Comparison of ENCODE assay signal across 12 cellular contexts in the genomic region with DNA sequence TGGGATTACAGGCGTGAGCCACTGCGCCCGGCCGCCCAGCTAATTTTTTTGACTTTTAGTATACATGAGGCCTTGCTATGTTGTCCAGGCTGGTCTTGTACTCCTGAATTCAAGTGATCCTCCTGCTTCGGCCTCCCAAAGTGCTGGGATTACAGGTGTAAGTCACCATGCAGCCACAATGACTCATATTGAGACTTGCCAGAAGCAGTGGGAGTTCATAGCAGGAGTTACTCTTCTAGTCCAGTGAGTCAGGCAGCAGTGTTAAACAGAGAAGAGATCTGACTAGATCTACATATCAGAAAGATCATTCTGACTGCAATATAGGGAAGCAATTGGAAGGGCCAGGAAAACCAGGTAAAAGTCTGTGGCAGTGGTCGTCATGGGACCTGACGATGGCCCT. TPM values are rescaled to one million over a fixed set of nuclear protein-coding genes. Genes with fewer than 3 reads are reported as not detected.
DNase-seq lines count a peak whose midpoint lies in the region; ATAC-seq and TF ChIP-seq lines count a peak whose summit lies in the region.
"Had no signal": no experiment of that assay in that cellular context is flagged by ENCODE, and none has a peak within 500 bp of the region (broad histone marks: within the 10 kb centered on the region; RNA-seq: fewer than 3 reads in every experiment).

No MANE protein-coding gene starts in this region.

- peaks cover 8% of the 10 kb centered on the region; the same call in 1 of the 2 replicates for H3K9me3 ChIP-seq in PC-9 (ENCODE audit: insufficient read depth, low read depth)
- H3K9me3 ChIP-seq: BE2C had no signal

- POLR2A ChIA-PET in PC-9 (lab: Charles Lee; ENCODE audit: unreplicated experiment): no interaction called here

- H2AFZ ChIP-seq in PC-9: no peak overlapping the region

- intact Hi-C loops in PC-9 (cut with micrococcal nuclease; ENCODE audit: unreplicated experiment): no loop called here

- in situ Hi-C loops in astrocyte of the spinal cord (cut with HindIII; ENCODE audit: low sequenced_read_pairs): no loop called here

- no peak for DNase-seq in activated T-cell treated with anti-CD3 and anti-CD28 coated beads, Interleukin-2, amount 50 U/mL, for 24 hours
- DNase-seq in activated T-cell treated with anti-CD3 and anti-CD28 coated beads, Interleukin-2, amount 50 U/mL, for 1 hour: no peak
- DNase-seq in PC-9 (peak; percentile 29 to 81), astrocyte of the spinal cord (ENCODE audit: low read depth, low spot score) (peak; percentile 80), NCI-H345 (lab: John Stamatoyannopoulos, UW) (no peak)
- DNase-seq in stimulated activated CD4-positive, alpha-beta T cell treated with anti-CD3 and anti-CD28 coated beads, Interleukin-1b, Interleukin-23, amount 100 ng/mL, for 48 hours: peak; percentile 59
- DNase-seq: activated B cell treated with CpG ODN at 0.5 μM for 24 hours; BE2C; H9; naive thymus-derived CD8-positive, alpha-beta T cell had no signal

- H3K27me3 Mint-ChIP-seq in activated T-cell treated with anti-CD3 and anti-CD28 coated beads, Interleukin-2, amount 50 U/mL, for 24 hours: no peaks in the 10 kb centered on the region
- H3K27me3 Mint-ChIP-seq: activated B cell treated with CpG ODN at 0.5 μM for 24 hours; naive thymus-derived CD8-positive, alpha-beta T cell had no signal

- ATAC-seq in GM18909 (IDR thresholded peaks at IDR 0.05; ENCODE audit: poor library complexity, unreplicated experiment): no peak
- ATAC-seq in HG03196 (IDR thresholded peaks at IDR 0.05; ENCODE audit: unreplicated experiment): no peak
- ATAC-seq: naive thymus-derived CD8-positive, alpha-beta T cell had no signal

- peak overlapping the region; percentile 15 for H3K27ac Mint-ChIP-seq in activated T-cell treated with anti-CD3 and anti-CD28 coated beads, Interleukin-2, amount 50 U/mL, for 24 hours
- H3K27ac Mint-ChIP-seq: activated B cell treated with CpG ODN at 0.5 μM for 24 hours, H9 had no signal

- H3K4me3 Mint-ChIP-seq in activated T-cell treated with anti-CD3 and anti-CD28 coated beads, Interleukin-2, amount 50 U/mL, for 24 hours: no peak overlapping the region
- H3K4me3 Mint-ChIP-seq: activated B cell treated with CpG ODN at 0.5 μM for 24 hours; H9; naive thymus-derived CD8-positive, alpha-beta T cell had no signal

- H3K4me3 ChIP-seq in PC-9: no peak overlapping the region
- no peak overlapping the region for H3K4me3 ChIP-seq in astrocyte of the spinal cord (ENCODE audit: low read depth, low read length)

- CTCF ChIA-PET in PC-9 (lab: Charles Lee): interaction anchor here (0.6 kb wide), 1 partner anchor 284 kb away, joined by 4 read pairs; no protein-coding TSS in a partner anchor

- H3K4me2 ChIP-seq in PC-9: no peak overlapping the region

- no peaks in the 10 kb centered on the region for H3K9me2 ChIP-seq in PC-9 (ENCODE audit: insufficient read depth)

- H3K4me1 Mint-ChIP-seq in activated T-cell treated with anti-CD3 and anti-CD28 coated beads, Interleukin-2, amount 50 U/mL, for 24 hours (ENCODE audit: low read depth): peaks cover 37% of the 10 kb centered on the region

- no peaks in the 10 kb centered on the region for H3K27me3 ChIP-seq in PC-9 (ENCODE audit: insufficient read depth, low read depth)
- H3K27me3 ChIP-seq: BE2C had no signal

- H3K36me3 ChIP-seq in PC-9 (ENCODE audit: low read depth): no peaks in the 10 kb centered on the region
- H3K36me3 ChIP-seq: BE2C had no signal

- H3K36me3 Mint-ChIP-seq in activated T-cell treated with anti-CD3 and anti-CD28 coated beads, Interleukin-2, amount 50 U/mL, for 24 hours (ENCODE audit: low read depth): peaks cover 25% of the 10 kb centered on the region

- H4K20me1 ChIP-seq in PC-9 (ENCODE audit: insufficient read depth): no peaks in the 10 kb centered on the region

- H3F3A ChIP-seq in PC-9 (ENCODE audit: insufficient read depth, low read depth): no peaks in the 10 kb centered on the region

- no TSS peak for BruUV-seq in PC-9 (replicated peaks; lab: Mats Ljungman, UMichigan)

- peaks cover 7% of the 10 kb centered on the region; the same call in 1 of the 2 replicates for H3K4me1 ChIP-seq in PC-9 (replicated peaks; ENCODE audit: insufficient read depth)
- H3K4me1 ChIP-seq: BE2C had no signal

- H3K79me2 ChIP-seq in PC-9 (ENCODE audit: low read depth): no peaks in the 10 kb centered on the region

- H3K9me3 Mint-ChIP-seq in activated T-cell treated with anti-CD3 and anti-CD28 coated beads, Interleukin-2, amount 50 U/mL, for 24 hours: no peaks in the 10 kb centered on the region
- H3K9me3 Mint-ChIP-seq: activated B cell treated with CpG ODN at 0.5 μM for 24 hours; naive thymus-derived CD8-positive, alpha-beta T cell had no signal

- H3K27ac ChIP-seq in PC-9: no peak overlapping the region

- TF ChIP-seq CTCF in PC-9 (conservative IDR thresholded peaks at IDR 0.05): no peak
- TF ChIP-seq CTCF in astrocyte of the spinal cord (IDR thresholded peaks at IDR 0.05; ENCODE audit: low read depth, low read length): no peak

RNA-seq across cellular contexts. Expression of a gene that starts 1.5 kb away (rescaled TPM):
- 0.75 and 0.87 TPM in 2 replicates for total RNA-seq in PC-9 (2021)

Comparison
In these comparisons a context has a peak if more than half of its experiments do, and no peak if none do; other contexts are left out.
1. DNase-seq: peak in PC-9 (2 of 2), astrocyte of the spinal cord (single experiment) and stimulated activated CD4-positive, alpha-beta T cell treated with anti-CD3 and anti-CD28 coated beads, Interleukin-1b, Interleukin-23, amount 100 ng/mL, for 48 hours (single experiment); none in activated T-cell treated with anti-CD3 and anti-CD28 coated beads, Interleukin-2, amount 50 U/mL, for 24 hours (single experiment), activated T-cell treated with anti-CD3 and anti-CD28 coated beads, Interleukin-2, amount 50 U/mL, for 1 hour (single experiment) and NCI-H345 (single experiment).